ENCODE assay signal across 7 cellular contexts in genomic region chr20:35619196-35620095, GRCh38. TPM values are rescaled to one million over a fixed set of nuclear protein-coding genes. Genes with fewer than 3 reads are reported as not detected.
DNase-seq lines count a peak whose midpoint lies in the region; ATAC-seq and TF ChIP-seq lines count a peak whose summit lies in the region.

No MANE protein-coding gene starts in this region.

- DNase-seq in GM13977 (ENCODE audit: low spot score) (peak; percentile 80), NCI-H446 treated with DMSO at 0.1 percent for 48 hours (lab: John Stamatoyannopoulos, UW) (peak; percentile 68), dorsolateral prefrontal cortex (peak in 9 of 10 donors; percentile 33 to 72 (median 57)), lung microvascular endothelial cell (ENCODE audit: low read depth in 2 of 2) (peak; percentile 75 to 78)
- peak; percentile 93 for DNase-seq in activated CD4-positive, alpha-beta T cell treated with anti-CD3 and anti-CD28 coated beads, Interleukin-2, amount 10 ng/mL, durations not matched to agents 24 days and 14 days
- DNase-seq in stimulated activated CD4-positive, alpha-beta T cell treated with anti-CD3 and anti-CD28 coated beads, TNF-alpha, amount 100 ng/mL, for 48 hours (ENCODE audit: low read depth in 3 of 3), result peak; percentile 67 to 78 (median 75)

- intact Hi-C loops in activated CD4-positive, alpha-beta T cell treated with anti-CD3 and anti-CD28 coated beads, Interleukin-2, amount 10 ng/mL, durations not matched to agents 24 days and 14 days (cut with micrococcal nuclease), result loop anchor here (1.0 to 10.0 kb wide), 6 partner anchors 18 to 845 kb away; partner anchors contain the start of gene PHF20
- intact Hi-C loops in dorsolateral prefrontal cortex (cut with DNase I), result loop anchor here in 1 of 2 donors (5.0 kb wide), 1 partner anchor 43 kb away; the partner anchor contains the start of genes CPNE1 and RBM12

- peaks cover 30% of the 10 kb centered on the region for H3K4me1 Mint-ChIP-seq in activated CD4-positive, alpha-beta T cell treated with anti-CD3 and anti-CD28 coated beads, Interleukin-2, amount 10 ng/mL, durations not matched to agents 24 days and 14 days

- H3K27ac Mint-ChIP-seq in activated CD4-positive, alpha-beta T cell treated with anti-CD3 and anti-CD28 coated beads, Interleukin-2, amount 10 ng/mL, durations not matched to agents 24 days and 14 days, result peak overlapping the region; percentile 94

- H3K27me3 Mint-ChIP-seq in activated CD4-positive, alpha-beta T cell treated with anti-CD3 and anti-CD28 coated beads, Interleukin-2, amount 10 ng/mL, durations not matched to agents 24 days and 14 days, result no peaks in the 10 kb centered on the region

- in situ Hi-C loops in GM13977 (cut with MboI; ENCODE audit: low pct_unique_long_range_greater_than_20kb, low sequenced_read_pairs, unreplicated experiment), result no loop called here

- H3K27ac ChIP-seq in dorsolateral prefrontal cortex, result peak overlapping the region in 20 of 59 donors; percentile 1 to 91 (median 42)

- peaks cover 15% of the 10 kb centered on the region for H3K36me3 Mint-ChIP-seq in activated CD4-positive, alpha-beta T cell treated with anti-CD3 and anti-CD28 coated beads, Interleukin-2, amount 10 ng/mL, durations not matched to agents 24 days and 14 days (ENCODE audit: low read depth)

- H3K4me3 ChIP-seq in dorsolateral prefrontal cortex, result peak overlapping the region; percentile 42 to 77 (median 66)

- H3K4me3 Mint-ChIP-seq in activated CD4-positive, alpha-beta T cell treated with anti-CD3 and anti-CD28 coated beads, Interleukin-2, amount 10 ng/mL, durations not matched to agents 24 days and 14 days, result peak overlapping the region; percentile 92

- TF ChIP-seq CTCF in GM13977 (IDR thresholded peaks at IDR 0.05; ENCODE audit: extremely low read depth, insufficient read depth, missing control alignments), result peak; percentile 77
- peak in 39 of 56 donors; percentile 6 to 51 (median 26) for TF ChIP-seq CTCF in dorsolateral prefrontal cortex (IDR thresholded peaks at IDR 0.05 in 54 of 56, conservative IDR thresholded peaks at IDR 0.05 in 2 of 56; ENCODE audit: low read depth in 1 of 56, partially characterized antibody in 56 of 56)

- H3K27me3 ChIP-seq in dorsolateral prefrontal cortex, result no peaks in the 10 kb centered on the region

- peak; percentile 35 for ATAC-seq in HG03066 (IDR thresholded peaks at IDR 0.05; ENCODE audit: low read depth, unreplicated experiment)

- H3K9me3 Mint-ChIP-seq in activated CD4-positive, alpha-beta T cell treated with anti-CD3 and anti-CD28 coated beads, Interleukin-2, amount 10 ng/mL, durations not matched to agents 24 days and 14 days, result no peaks in the 10 kb centered on the region

RNA-seq across cellular contexts. Expression of gene SPAG4, which starts 3.8 kb away (rescaled TPM):
- 3.5 and 5.2 TPM in 2 replicates for total RNA-seq in activated CD4-positive, alpha-beta T cell treated with anti-CD3 and anti-CD28 coated beads, Interleukin-2, amount 10 ng/mL, durations not matched to agents 24 days and 14 days
- total RNA-seq in dorsolateral prefrontal cortex (10 to 100 TPM in 5 of 120 experiments, 1 to 10 TPM in 115; 1.9 to 13.5 (median 5.4) TPM), lung microvascular endothelial cell (12.6 and 19.0 TPM in 2 replicates)

RNA-seq across cellular contexts. Expression of gene CPNE1, which starts 45.3 kb away (rescaled TPM):
- 317 and 318 TPM in 2 replicates for total RNA-seq in activated CD4-positive, alpha-beta T cell treated with anti-CD3 and anti-CD28 coated beads, Interleukin-2, amount 10 ng/mL, durations not matched to agents 24 days and 14 days
- total RNA-seq in dorsolateral prefrontal cortex, result 100 to 1,000 TPM in 116 of 120 experiments, 10 to 100 TPM in 4; 65.9 to 194 (median 135) TPM
- 118 and 130 TPM in 2 replicates for total RNA-seq in lung microvascular endothelial cell

RNA-seq across cellular contexts. Expression of gene RBM12, which starts 45.3 kb away (rescaled TPM):
- total RNA-seq in activated CD4-positive, alpha-beta T cell treated with anti-CD3 and anti-CD28 coated beads, Interleukin-2, amount 10 ng/mL, durations not matched to agents 24 days and 14 days, result 148 and 151 TPM in 2 replicates
- total RNA-seq in dorsolateral prefrontal cortex (10 to 100 TPM; 48.7 to 99.3 (median 72.3) TPM), lung microvascular endothelial cell (30.9 and 38.7 TPM in 2 replicates)
